Comparison of ENCODE assay signal across 28 cellular contexts in genomic region chr5:136677219-136677618, GRCh38.
"Had no signal": no experiment of that assay in that cellular context is flagged by ENCODE, and none has a peak within 500 bp of the region (broad histone marks: within the 10 kb centered on the region; RNA-seq: fewer than 3 reads in every experiment).

No MANE protein-coding gene starts in this region.

- H3K4me3 ChIP-seq: adrenal gland, heart right ventricle, right lobe of liver, skin epidermis, upper lobe of left lung, vagina had no signal

- H3K27ac Mint-ChIP-seq: activated naive CD8-positive, alpha-beta T cell; dendritic cell treated with granulocyte-macrophage colony-stimulating factor and Interleukin-4, amounts not matched to agents 40 ng/mL and 50 ng/mL, for 4 days; endodermal cell; nephron; stimulated activated memory B cell treated with anti-CD40 and anti-IgM and Interleukin-4, amounts not matched to agents 10 μg/mL and 1 μg/mL and 100 μg/mL, for 72 hours; stimulated activated naive CD8-positive, alpha-beta T cell treated with anti-CD3 and anti-CD28 coated beads, Interleukin-15, amount 100 ng/mL, for 72 hours; T-helper 1 cell treated with Interleukin-12 subunit alpha and Interleukin-12 subunit beta and Interleukin-4 antibody, amounts not matched to agents 30 μg/mL and 1 μg/mL, for 36 hours had no signal

- H3K9me3 Mint-ChIP-seq: dendritic cell treated with granulocyte-macrophage colony-stimulating factor and Interleukin-4, amounts not matched to agents 40 ng/mL and 50 ng/mL, for 4 days; nephron; T-helper 1 cell treated with Interleukin-12 subunit alpha and Interleukin-12 subunit beta and Interleukin-4 antibody, amounts not matched to agents 30 μg/mL and 1 μg/mL, for 36 hours had no signal

- H3K4me1 Mint-ChIP-seq: stimulated activated memory B cell treated with anti-CD40 and anti-IgM and Interleukin-4, amounts not matched to agents 10 μg/mL and 1 μg/mL and 100 μg/mL, for 72 hours; stimulated activated naive CD8-positive, alpha-beta T cell treated with anti-CD3 and anti-CD28 coated beads, Interleukin-15, amount 100 ng/mL, for 72 hours had no signal

- H3K36me3 ChIP-seq: adrenal gland, heart right ventricle, right lobe of liver, upper lobe of left lung, vagina had no signal

- H3K27me3 Mint-ChIP-seq: dendritic cell treated with granulocyte-macrophage colony-stimulating factor and Interleukin-4, amounts not matched to agents 40 ng/mL and 50 ng/mL, for 4 days; stimulated activated memory B cell treated with anti-CD40 and anti-IgM and Interleukin-4, amounts not matched to agents 10 μg/mL and 1 μg/mL and 100 μg/mL, for 72 hours; stimulated activated naive CD8-positive, alpha-beta T cell treated with anti-CD3 and anti-CD28 coated beads, Interleukin-15, amount 100 ng/mL, for 72 hours had no signal

- DNase-seq: activated CD4-positive, alpha-beta T cell treated with anti-CD3 and anti-CD28 coated beads for 4 hours; activated CD4-positive, alpha-beta T cell treated with anti-CD3 and anti-CD28 coated beads, Interleukin-2, amount 50 U/mL, for 4 hours; activated effector memory CD4-positive, alpha-beta T cell treated with Interleukin-2 at 50 U/mL for 16 hours; activated naive CD4-positive, alpha-beta T cell treated with Interleukin-2 at 50 U/mL for 16 hours; activated T-cell treated with anti-CD3 and anti-CD28 coated beads for 4 hours; adrenal gland; caudate nucleus; endodermal cell; foreskin melanocyte; heart right ventricle; left cardiac atrium; left ventricle myocardium superior; posterior cingulate gyrus; right lobe of liver; stimulated activated CD4-positive, alpha-beta T cell treated with anti-CD3 and anti-CD28 coated beads, Interleukin-4, amount 100 ng/mL, for 4 hours; stimulated activated CD8-positive, alpha-beta memory T cell treated with anti-CD3 and anti-CD28 coated beads, Interleukin-4, amount 100 ng/mL, for 48 hours; stimulated activated naive CD8-positive, alpha-beta T cell treated with anti-CD3 and anti-CD28 coated beads, Interleukin-15, amount 100 ng/mL, for 72 hours; substantia nigra; T-helper 9 cell; upper lobe of left lung had no signal

- H3K4me1 ChIP-seq: adrenal gland, right lobe of liver, upper lobe of left lung, vagina had no signal

- H3K9me3 ChIP-seq: adrenal gland, right lobe of liver, upper lobe of left lung, vagina had no signal

- H3K4me3 Mint-ChIP-seq: activated naive CD8-positive, alpha-beta T cell; dendritic cell treated with granulocyte-macrophage colony-stimulating factor and Interleukin-4, amounts not matched to agents 40 ng/mL and 50 ng/mL, for 4 days; endodermal cell; nephron; stimulated activated memory B cell treated with anti-CD40 and anti-IgM and Interleukin-4, amounts not matched to agents 10 μg/mL and 1 μg/mL and 100 μg/mL, for 72 hours; stimulated activated naive CD8-positive, alpha-beta T cell treated with anti-CD3 and anti-CD28 coated beads, Interleukin-15, amount 100 ng/mL, for 72 hours; T-helper 1 cell treated with Interleukin-12 subunit alpha and Interleukin-12 subunit beta and Interleukin-4 antibody, amounts not matched to agents 30 μg/mL and 1 μg/mL, for 36 hours had no signal

- H3K27ac ChIP-seq: adrenal gland, heart right ventricle, right lobe of liver, skin epidermis, upper lobe of left lung, vagina, VCaP had no signal

- H3K36me3 Mint-ChIP-seq: activated naive CD8-positive, alpha-beta T cell; stimulated activated memory B cell treated with anti-CD40 and anti-IgM and Interleukin-4, amounts not matched to agents 10 μg/mL and 1 μg/mL and 100 μg/mL, for 72 hours had no signal

- H3K27me3 ChIP-seq: adrenal gland, right lobe of liver, upper lobe of left lung, vagina had no signal
